Comparison of ENCODE assay signal across 20 cellular contexts in the genomic region with DNA sequence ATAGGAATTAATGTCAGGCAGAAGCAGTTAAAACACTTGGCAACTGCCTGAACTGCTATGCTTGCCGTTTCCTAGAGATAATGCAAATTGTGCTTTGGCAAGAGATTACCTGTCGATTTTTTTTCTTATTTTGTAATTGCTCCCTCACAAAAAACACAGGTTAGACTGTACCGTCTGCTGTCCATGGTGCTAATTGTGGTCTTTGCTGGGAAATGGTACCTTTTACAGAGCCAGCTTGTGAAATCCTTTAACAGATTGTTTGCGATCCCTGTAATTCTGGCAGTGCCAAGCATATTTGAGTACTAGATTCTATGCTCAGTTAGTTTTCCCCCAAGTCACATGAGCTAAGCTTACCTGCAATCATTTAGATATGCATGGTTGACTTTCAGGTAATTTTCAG.
A peak's percentile ranks its signal among the peaks of the same experiment; 100 is the strongest.
DNase-seq lines count a peak whose midpoint lies in the region; ATAC-seq lines count a peak whose summit lies in the region.
"Had no signal": no experiment of that assay in that cellular context is flagged by ENCODE, and none has a peak within 500 bp of the region (broad histone marks: within the 10 kb centered on the region; RNA-seq: fewer than 3 reads in every experiment).

No MANE protein-coding gene starts in this region.

- no peak overlapping the region for H3K9ac ChIP-seq in NT2/D1 (ENCODE audit: insufficient read length, low read depth)

- ATAC-seq in HG03520 (IDR thresholded peaks at IDR 0.05; ENCODE audit: unreplicated experiment), result no peak
- ATAC-seq in stimulated activated naive CD8-positive, alpha-beta T cell treated with anti-CD3 and anti-CD28 coated beads, Interleukin-15, amount 100 ng/mL, for 72 hours, result no peak
- ATAC-seq: gastroesophageal sphincter; naive thymus-derived CD8-positive, alpha-beta T cell; stimulated activated naive B cell treated with anti-CD40 and anti-IgM and Interleukin-4, amounts not matched to agents 10 μg/mL and 1 μg/mL and 100 μg/mL, for 72 hours had no signal

- in situ Hi-C loops in Caki2 (cut with HindIII; ENCODE audit: low pct_unique_long_range_greater_than_20kb, low sequenced_read_pairs), result no loop called here

- no peaks in the 10 kb centered on the region for H3K4me1 Mint-ChIP-seq in stimulated activated naive CD8-positive, alpha-beta T cell treated with anti-CD3 and anti-CD28 coated beads, Interleukin-15, amount 100 ng/mL, for 72 hours
- H3K4me1 Mint-ChIP-seq: activated CD4-positive, alpha-beta T cell treated with anti-CD3 and anti-CD28 coated beads, Interleukin-2, amount 10 ng/mL, durations not matched to agents 24 days and 14 days; B cell; naive thymus-derived CD8-positive, alpha-beta T cell; stimulated activated naive B cell treated with anti-CD40 and anti-IgM and Interleukin-4, amounts not matched to agents 10 μg/mL and 1 μg/mL and 100 μg/mL, for 72 hours had no signal

- H3K27ac Mint-ChIP-seq in stimulated activated naive CD8-positive, alpha-beta T cell treated with anti-CD3 and anti-CD28 coated beads, Interleukin-15, amount 100 ng/mL, for 72 hours, result no peak overlapping the region
- H3K27ac Mint-ChIP-seq: activated CD4-positive, alpha-beta T cell treated with anti-CD3 and anti-CD28 coated beads, Interleukin-2, amount 10 ng/mL, durations not matched to agents 24 days and 14 days; activated T-helper 2 cell treated with anti-CD3 and anti-CD28 coated beads, Interferon-gamma antibody, Interleukin-2, Interleukin-4, amounts not matched to agents 10 μg/mL and 5 μg/mL and 100 μg/mL, durations not matched to agents 14 hours and 24 hours and 36 hours; B cell; naive thymus-derived CD8-positive, alpha-beta T cell; stimulated activated naive B cell treated with anti-CD40 and anti-IgM and Interleukin-4, amounts not matched to agents 10 μg/mL and 1 μg/mL and 100 μg/mL, for 72 hours had no signal

- H3K27me3 ChIP-seq in NT2/D1 (ENCODE audit: insufficient read depth, insufficient read length) (no peaks in the 10 kb centered on the region), iPS DF 6.9 (ENCODE audit: control insufficient read depth, insufficient read depth, low read length) (no peaks in the 10 kb centered on the region)
- H3K27me3 ChIP-seq: gastroesophageal sphincter, sigmoid colon, uterus had no signal

- H3K27ac ChIP-seq in iPS DF 6.9 (ENCODE audit: low read length), result no peak overlapping the region
- no peak overlapping the region for H3K27ac ChIP-seq in caudate nucleus (ENCODE audit: low read depth, low read length)
- H3K27ac ChIP-seq: gastroesophageal sphincter, sigmoid colon, uterus had no signal

- no peaks in the 10 kb centered on the region for H3K27me3 Mint-ChIP-seq in stimulated activated naive CD8-positive, alpha-beta T cell treated with anti-CD3 and anti-CD28 coated beads, Interleukin-15, amount 100 ng/mL, for 72 hours
- H3K27me3 Mint-ChIP-seq: activated CD4-positive, alpha-beta T cell treated with anti-CD3 and anti-CD28 coated beads, Interleukin-2, amount 10 ng/mL, durations not matched to agents 24 days and 14 days; B cell; naive thymus-derived CD8-positive, alpha-beta T cell; stimulated activated naive B cell treated with anti-CD40 and anti-IgM and Interleukin-4, amounts not matched to agents 10 μg/mL and 1 μg/mL and 100 μg/mL, for 72 hours had no signal

- no peak overlapping the region for H3K4me3 ChIP-seq in NT2/D1 (ENCODE audit: insufficient read length, low read depth)
- no peak overlapping the region for H3K4me3 ChIP-seq in iPS DF 6.9 (ENCODE audit: low read length)
- H3K4me3 ChIP-seq: gastroesophageal sphincter, sigmoid colon, uterus had no signal

- no peak overlapping the region for H3K4me3 Mint-ChIP-seq in stimulated activated naive CD8-positive, alpha-beta T cell treated with anti-CD3 and anti-CD28 coated beads, Interleukin-15, amount 100 ng/mL, for 72 hours
- H3K4me3 Mint-ChIP-seq: activated CD4-positive, alpha-beta T cell treated with anti-CD3 and anti-CD28 coated beads, Interleukin-2, amount 10 ng/mL, durations not matched to agents 24 days and 14 days; B cell; naive thymus-derived CD8-positive, alpha-beta T cell; stimulated activated naive B cell treated with anti-CD40 and anti-IgM and Interleukin-4, amounts not matched to agents 10 μg/mL and 1 μg/mL and 100 μg/mL, for 72 hours had no signal

- DNase-seq in Caki2 (ENCODE audit: low read depth) (peak; percentile 12), HT1080 (ENCODE audit: low read depth) (peak; percentile 0), NT2/D1 (ENCODE audit: low read depth, low spot score) (peak; percentile 5), iPS DF 6.9 (ENCODE audit: low read depth, low spot score) (peak; percentile 31), posterior cingulate gyrus (no peak), caudate nucleus (lab: John Stamatoyannopoulos, UW) (no peak)
- no peak for DNase-seq in stimulated activated naive CD8-positive, alpha-beta T cell treated with anti-CD3 and anti-CD28 coated beads, Interleukin-15, amount 100 ng/mL, for 72 hours
- DNase-seq: activated CD4-positive, alpha-beta T cell treated with anti-CD3 and anti-CD28 coated beads, Interleukin-2, amount 10 ng/mL, durations not matched to agents 24 days and 14 days; effector memory CD4-positive, alpha-beta T cell; IMR-90; naive thymus-derived CD8-positive, alpha-beta T cell; NCI-H2029; sigmoid colon; stimulated activated CD4-positive, alpha-beta T cell treated with anti-CD3 and anti-CD28 coated beads, Interleukin-4, amount 100 ng/mL, for 4 hours; stimulated activated naive B cell treated with anti-CD40 and anti-IgM and Interleukin-4, amounts not matched to agents 10 μg/mL and 1 μg/mL and 100 μg/mL, for 72 hours; uterus had no signal

- WGBS in iPS DF 6.9 (ENCODE audit: insufficient coverage, insufficient read length), result no CpG with 5 or more reads among the region's 4 CpGs

- H3K9me3 ChIP-seq in NT2/D1 (ENCODE audit: insufficient read depth, low read length), result no peaks in the 10 kb centered on the region
- H3K9me3 ChIP-seq in iPS DF 6.9 (ENCODE audit: control insufficient read depth, insufficient read depth, low read length), result no peaks in the 10 kb centered on the region
- H3K9me3 ChIP-seq: gastroesophageal sphincter, sigmoid colon, uterus had no signal

- H3K36me3 ChIP-seq in NT2/D1 (ENCODE audit: insufficient read depth, insufficient read length, low read length) (no peaks in the 10 kb centered on the region), iPS DF 6.9 (ENCODE audit: control insufficient read depth, insufficient read depth, low read length) (no peaks in the 10 kb centered on the region)
- H3K36me3 ChIP-seq: gastroesophageal sphincter, sigmoid colon, uterus had no signal

- H3K4me1 ChIP-seq in NT2/D1 (ENCODE audit: insufficient read depth, insufficient read length) (no peaks in the 10 kb centered on the region), iPS DF 6.9 (ENCODE audit: control insufficient read depth, insufficient read depth, low read length) (0 out of 2 replicates have a peak, but pooled peaks cover 1% of the 10 kb centered on the region)
- H3K4me1 ChIP-seq: gastroesophageal sphincter, sigmoid colon, uterus had no signal

- H3K9me3 Mint-ChIP-seq in stimulated activated naive CD8-positive, alpha-beta T cell treated with anti-CD3 and anti-CD28 coated beads, Interleukin-15, amount 100 ng/mL, for 72 hours, result peaks cover 3 to 12% of the 10 kb centered on the region in 2 donors

- intact Hi-C loops in posterior cingulate gyrus (cut with DNase I), result no loop called here

Comparison
In these comparisons a context has a peak if more than half of its experiments do, and no peak if none do; other contexts are left out.
1. DNase-seq: peak in Caki2 (single experiment), HT1080 (single experiment), NT2/D1 (single experiment) and iPS DF 6.9 (single experiment); none in posterior cingulate gyrus (0 of 10), caudate nucleus (0 of 61) and stimulated activated naive CD8-positive, alpha-beta T cell treated with anti-CD3 and anti-CD28 coated beads, Interleukin-15, amount 100 ng/mL, for 72 hours (0 of 2).